25 cellular contexts compared by ENCODE assay signal in the genomic region with DNA sequence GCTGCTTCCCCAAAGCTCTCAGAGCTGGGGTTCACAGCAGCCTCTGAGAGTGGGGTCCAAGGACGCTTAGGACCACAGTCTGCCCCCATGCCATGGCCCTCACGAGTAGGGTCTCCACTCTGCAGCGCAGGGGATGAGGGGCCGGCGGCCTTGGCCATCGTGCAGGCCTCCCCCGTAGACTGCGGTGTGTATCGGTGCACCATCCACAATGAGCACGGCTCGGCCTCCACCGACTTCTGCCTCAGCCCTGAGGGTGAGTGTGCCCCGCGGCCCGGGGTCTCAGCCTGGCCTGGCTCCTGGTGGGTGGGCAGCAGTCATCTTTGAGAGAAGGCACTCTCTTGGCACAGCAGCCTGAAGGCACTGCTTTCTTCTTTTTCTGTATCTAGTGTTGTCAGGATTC. TPM values are rescaled to one million over a fixed set of nuclear protein-coding genes. Genes with fewer than 3 reads are reported as not detected.
"Had no signal": no experiment of that assay in that cellular context is flagged by ENCODE, and none has a peak within 500 bp of the region (broad histone marks: within the 10 kb centered on the region; RNA-seq: fewer than 3 reads in every experiment).

No MANE protein-coding gene starts in this region.

- H3K4me2 ChIP-seq: hepatocyte had no signal

- ATAC-seq: activated CD4-positive, alpha-beta T cell treated with anti-CD3 and anti-CD28 coated beads for 36 hours; activated T-helper 17 cell treated with anti-CD3 and anti-CD28 coated beads, Interleukin-2, amount 50 U/mL, for 72 hours; stimulated activated memory B cell treated with anti-CD40 and anti-IgM and Interleukin-4, amounts not matched to agents 10 μg/mL and 1 μg/mL and 100 μg/mL, for 72 hours had no signal

- DNase-seq: activated B cell treated with CpG ODN at 0.5 μM for 24 hours; activated CD4-positive, alpha-beta T cell treated with anti-CD3 and anti-CD28 coated beads for 36 hours; activated CD4-positive, alpha-beta T cell treated with anti-CD3 and anti-CD28 coated beads, Interleukin-2, amount 50 U/mL, for 4 hours; activated CD8-positive, alpha-beta memory T cell treated with anti-CD3 and anti-CD28 coated beads for 24 hours; activated CD8-positive, alpha-beta memory T cell treated with anti-CD3 and anti-CD28 coated beads, Interleukin-2, amount 50 U/mL, for 4 hours; activated naive CD8-positive, alpha-beta T cell treated with anti-CD3 and anti-CD28 coated beads for 36 hours; activated T-cell treated with anti-CD3 and anti-CD28 coated beads, Interleukin-2, amount 50 U/mL, for 24 hours; endodermal cell; glutamatergic neuron; left ventricle myocardium inferior; right lobe of liver; stimulated activated CD4-positive, alpha-beta T cell treated with anti-CD3 and anti-CD28 coated beads, Interleukin-2, amount 100 ng/mL, for 24 hours; T-helper 9 cell had no signal

- H3K4me3 ChIP-seq: colonic mucosa, hepatocyte, left ventricle myocardium inferior, right lobe of liver, skin epidermis had no signal

- H3K36me3 ChIP-seq: colonic mucosa, right lobe of liver had no signal

- H2AFZ ChIP-seq: hepatocyte, parathyroid adenoma had no signal

- H3K4me1 ChIP-seq: colonic mucosa, right lobe of liver had no signal

- H3K27me3 ChIP-seq: colonic mucosa, foreskin keratinocyte, hepatocyte, right lobe of liver had no signal

- H3K27ac ChIP-seq: colonic mucosa, foreskin keratinocyte, hepatocyte, left ventricle myocardium inferior, parathyroid adenoma, right lobe of liver had no signal

- H3K9me3 ChIP-seq: colonic mucosa, left ventricle myocardium inferior, right lobe of liver had no signal

- H3K79me2 ChIP-seq: hepatocyte, parathyroid adenoma had no signal

RNA-seq across cellular contexts. Expression of a gene that starts 24.8 kb away (rescaled TPM):
- total RNA-seq: activated B cell treated with CpG ODN at 0.5 μM for 24 hours; activated CD4-positive, alpha-beta T cell treated with anti-CD3 and anti-CD28 coated beads for 36 hours; activated naive CD8-positive, alpha-beta T cell treated with anti-CD3 and anti-CD28 coated beads for 36 hours; activated T-helper 17 cell treated with anti-CD3 and anti-CD28 coated beads, Interleukin-2, amount 50 U/mL, for 72 hours; astrocyte; endodermal cell; foreskin keratinocyte; lung microvascular endothelial cell; subcutaneous adipose tissue; T-helper 1 cell treated with Interleukin-12 subunit alpha and Interleukin-12 subunit beta and Interleukin-4 antibody, amounts not matched to agents 30 ng/mL and 1 ng/mL, for 36 hours; ureter had no signal
- polyA plus RNA-seq: foreskin keratinocyte had no signal
